8 cellular contexts compared by ENCODE assay signal in genomic region chr12:105420659-105421240, GRCh38.
DNase-seq lines count a peak whose midpoint lies in the region; ATAC-seq, FAIRE-seq and TF ChIP-seq lines count a peak whose summit lies in the region.

No MANE protein-coding gene starts in this region.

- TF ChIP-seq CTCF in 22Rv1 (IDR thresholded peaks at IDR 0.05) (peak; percentile 98), GM13977 (IDR thresholded peaks at IDR 0.05; ENCODE audit: extremely low read depth, insufficient read depth, missing control alignments) (peak; percentile 89), RWPE2 (IDR thresholded peaks at IDR 0.05; ENCODE audit: poor library complexity, severe bottlenecking) (peak; percentile 95), pancreas (IDR thresholded peaks at IDR 0.05) (peak; percentile 74 to 92 (median 80)), upper lobe of right lung (IDR thresholded peaks at IDR 0.05) (peak; percentile 94)

- H3K4me1 ChIP-seq in RWPE2 (ENCODE audit: insufficient read depth, poor library complexity, severe bottlenecking) (peaks cover 14% of the 10 kb centered on the region), pancreas (no peaks in the 10 kb centered on the region), upper lobe of right lung (no peaks in the 10 kb centered on the region)

- H3K9me3 ChIP-seq in MG63 (no peaks in the 10 kb centered on the region), RWPE2 (ENCODE audit: severe bottlenecking) (no peaks in the 10 kb centered on the region), pancreas (no peaks in the 10 kb centered on the region), upper lobe of right lung (no peaks in the 10 kb centered on the region)

- DNase-seq in GM13977 (ENCODE audit: low spot score) (peak; percentile 56), MG63 (peak; percentile 41), RWPE2 (ENCODE audit: low spot score) (no peak), germinal center (ENCODE audit: low spot score) (peak; percentile 54), pancreas (peak in 5 of 6 donors; percentile 43 to 81 (median 64)), upper lobe of right lung (no peak)
- peak in 3 of 4 experiments; percentile 17 to 40 (median 19) for DNase-seq in activated naive CD4-positive, alpha-beta T cell (lab: John Stamatoyannopoulos, UW)

- ATAC-seq in RWPE2 (ENCODE audit: low read depth), result peak; percentile 59
- peak; percentile 92 to 99 (median 97) for ATAC-seq in pancreas
- ATAC-seq in upper lobe of right lung, result peak; percentile 93

- intact Hi-C loops in pancreas (cut with DNase I), result loop anchor here in 2 of 3 donors (5.0 to 10.0 kb wide), 3 partner anchors 714 to 804 kb away; partner anchors contain the start of gene NUAK1 (in 2 of the 2)
- intact Hi-C loops in upper lobe of right lung (cut with DNase I), result loop anchor here (10.0 kb wide), 2 partner anchors 714 to 804 kb away; partner anchors contain the start of gene NUAK1

- in situ Hi-C loops in GM13977 (cut with MboI; ENCODE audit: low pct_unique_long_range_greater_than_20kb, low sequenced_read_pairs, unreplicated experiment), result loop anchor here (10.0 kb wide), 1 partner anchor 714 kb away; the partner anchor contains the start of gene NUAK1

- no peaks in the 10 kb centered on the region for H3K36me3 ChIP-seq in MG63
- H3K36me3 ChIP-seq in RWPE2 (ENCODE audit: low read depth), result no peaks in the 10 kb centered on the region
- no peaks in the 10 kb centered on the region for H3K36me3 ChIP-seq in pancreas
- no peaks in the 10 kb centered on the region for H3K36me3 ChIP-seq in upper lobe of right lung

- H3K27ac ChIP-seq in 22Rv1 (no peak overlapping the region), RWPE2 (ENCODE audit: poor library complexity, severe bottlenecking) (no peak overlapping the region), pancreas (no peak overlapping the region), upper lobe of right lung (no peak overlapping the region)

- FAIRE-seq in pancreas (lab: Jason Lieb, UNC), result peak; percentile 73

- H3K27me3 ChIP-seq in MG63 (no peaks in the 10 kb centered on the region), RWPE2 (ENCODE audit: insufficient read depth, poor library complexity, severe bottlenecking) (no peaks in the 10 kb centered on the region), pancreas (no peaks in the 10 kb centered on the region), upper lobe of right lung (no peaks in the 10 kb centered on the region)

- no peak overlapping the region for H3K4me3 ChIP-seq in MG63
- H3K4me3 ChIP-seq in RWPE2 (ENCODE audit: severe bottlenecking), result no peak overlapping the region
- no peak overlapping the region for H3K4me3 ChIP-seq in pancreas
- no peak overlapping the region for H3K4me3 ChIP-seq in upper lobe of right lung

Comparison
In these comparisons a context has a peak if more than half of its experiments do, and no peak if none do; other contexts are left out.
1. DNase-seq: peak in GM13977 (single experiment), MG63 (single experiment), activated naive CD4-positive, alpha-beta T cell (3 of 4), germinal center (single experiment) and pancreas (5 of 6); none in RWPE2 (single experiment) and upper lobe of right lung (single experiment).
2. Peak in every context shown above with its lines, with median percentiles within 50 percentile points of each other: CTCF ChIP-seq and ATAC-seq.